16 cellular contexts compared by ENCODE assay signal in genomic region chr14:50678163-50678562, GRCh38. TPM values are rescaled to one million over a fixed set of nuclear protein-coding genes. Genes with fewer than 3 reads are reported as not detected.
DNase-seq lines count a peak whose midpoint lies in the region; ATAC-seq and TF ChIP-seq lines count a peak whose summit lies in the region.
"Had no signal": no experiment of that assay in that cellular context is flagged by ENCODE, and none has a peak within 500 bp of the region (broad histone marks: within the 10 kb centered on the region; RNA-seq: fewer than 3 reads in every experiment).

No MANE protein-coding gene starts in this region.

- H3K4me3 ChIP-seq in DOHH2 (ENCODE audit: low read length), result peak overlapping the region; percentile 63
- H3K4me3 ChIP-seq in endodermal cell (ENCODE audit: low read length), result no peak overlapping the region
- H3K4me3 ChIP-seq in smooth muscle cell, result no peak overlapping the region

- H3K27me3 ChIP-seq in DOHH2 (ENCODE audit: control insufficient read depth, low read length) (no peaks in the 10 kb centered on the region), endodermal cell (ENCODE audit: control insufficient read depth, insufficient read depth, low read length, poor library complexity, severe bottlenecking) (no peaks in the 10 kb centered on the region), smooth muscle cell (ENCODE audit: low read depth) (no peaks in the 10 kb centered on the region)

- H3K79me2 ChIP-seq in DOHH2 (ENCODE audit: control insufficient read depth, low read length), result no peaks in the 10 kb centered on the region
- H3K79me2 ChIP-seq in smooth muscle cell (ENCODE audit: low read depth), result no peaks in the 10 kb centered on the region

- H3K36me3 ChIP-seq in DOHH2 (ENCODE audit: control insufficient read depth, low read length) (no peaks in the 10 kb centered on the region), endodermal cell (ENCODE audit: control insufficient read depth, insufficient read depth, low read length) (no peaks in the 10 kb centered on the region), smooth muscle cell (ENCODE audit: low read depth) (no peaks in the 10 kb centered on the region)
- H3K36me3 ChIP-seq: WERI-Rb-1 had no signal

- TF ChIP-seq CTCF in DOHH2 (IDR thresholded peaks at IDR 0.05; ENCODE audit: low read depth, low read length, poor library complexity, severe bottlenecking) (no peak), RWPE1 (conservative IDR thresholded peaks at IDR 0.05; ENCODE audit: low read depth) (no peak), endodermal cell (conservative IDR thresholded peaks at IDR 0.05) (no peak), smooth muscle cell (IDR thresholded peaks at IDR 0.05; ENCODE audit: borderline replicate concordance, insufficient read depth, poor library complexity, severe bottlenecking) (no peak)

- WGBS in endodermal cell (ENCODE audit: insufficient coverage in 1 of 2, insufficient read length in 1 of 2), 2 experiments, result 83 to 86% methylated on average over 5 of the region's 5 CpGs
- WGBS in smooth muscle cell (ENCODE audit: low lambda C conversion rate), result 84% methylated on average over 5 of the region's 5 CpGs

- H3K9me3 ChIP-seq in DOHH2 (ENCODE audit: control insufficient read depth, insufficient read depth, low read length) (no peaks in the 10 kb centered on the region), endodermal cell (ENCODE audit: control insufficient read depth, low read length) (no peaks in the 10 kb centered on the region), smooth muscle cell (replicated peaks; ENCODE audit: low read depth) (no peaks in the 10 kb centered on the region)

- H3K36me3 Mint-ChIP-seq in endodermal cell (ENCODE audit: low read depth), result no peaks in the 10 kb centered on the region
- H3K36me3 Mint-ChIP-seq in activated CD4-positive, alpha-beta memory T cell treated with anti-CD3 and anti-CD28 coated beads, Interleukin-2, amount 10 ng/mL, durations not matched to agents 7 days and 5 days (ENCODE audit: low read depth), result no peaks in the 10 kb centered on the region

- no peak overlapping the region for H3K4me3 Mint-ChIP-seq in endodermal cell
- no peak overlapping the region for H3K4me3 Mint-ChIP-seq in activated CD4-positive, alpha-beta memory T cell treated with anti-CD3 and anti-CD28 coated beads, Interleukin-2, amount 10 ng/mL, durations not matched to agents 7 days and 5 days

- H2AFZ ChIP-seq in smooth muscle cell (ENCODE audit: low read depth), result peak overlapping the region; percentile 70

- H3K9me2 ChIP-seq in DOHH2 (replicated peaks; ENCODE audit: control insufficient read depth, low read length), result no peaks in the 10 kb centered on the region

- no peak overlapping the region for H3K27ac Mint-ChIP-seq in endodermal cell
- H3K27ac Mint-ChIP-seq in activated CD4-positive, alpha-beta memory T cell treated with anti-CD3 and anti-CD28 coated beads, Interleukin-2, amount 10 ng/mL, durations not matched to agents 7 days and 5 days, result no peak overlapping the region
- H3K27ac Mint-ChIP-seq: activated naive CD4-positive, alpha-beta T cell treated with anti-CD3 and anti-CD28 coated beads for 36 hours had no signal

- ATAC-seq in GM21717 (IDR thresholded peaks at IDR 0.05; ENCODE audit: unreplicated experiment), result no peak

- H3K4me2 ChIP-seq in DOHH2 (ENCODE audit: low read length) (peak overlapping the region; percentile 85), smooth muscle cell (no peak overlapping the region)

- H3K9ac ChIP-seq in endodermal cell (ENCODE audit: extremely low read depth, low read length, poor library complexity, severe bottlenecking) (no peak overlapping the region), smooth muscle cell (ENCODE audit: low read depth) (no peak overlapping the region)

- no peaks in the 10 kb centered on the region for H3K27me3 Mint-ChIP-seq in endodermal cell (ENCODE audit: insufficient read depth)
- peaks cover 3% of the 10 kb centered on the region for H3K27me3 Mint-ChIP-seq in activated CD4-positive, alpha-beta memory T cell treated with anti-CD3 and anti-CD28 coated beads, Interleukin-2, amount 10 ng/mL, durations not matched to agents 7 days and 5 days

- H3K27ac ChIP-seq in DOHH2 (ENCODE audit: low read depth, low read length) (no peak overlapping the region), RWPE1 (peak overlapping the region; percentile 69), endodermal cell (ENCODE audit: low read depth, low read length) (no peak overlapping the region), smooth muscle cell (ENCODE audit: low read depth) (no peak overlapping the region)
- H3K27ac ChIP-seq: WERI-Rb-1 had no signal

- POLR2A ChIA-PET in RWPE1 (lab: Yijun Ruan, JAX; ENCODE audit: low non-redundant PET), result interaction anchor here (1.4 kb wide), 1 partner anchor 10 kb away, joined by 3 read pairs; the partner anchor contains the start of gene SAV1
- POLR2A ChIA-PET in activated CD4-positive, alpha-beta memory T cell treated with anti-CD3 and anti-CD28 coated beads, Interleukin-2, amount 10 ng/mL, durations not matched to agents 7 days and 5 days (lab: Charles Lee), result interaction anchor here (1.2 kb wide), 1 partner anchor 10 kb away, joined by 3 read pairs; the partner anchor contains the start of gene SAV1

- CTCF ChIA-PET in RWPE1 (lab: Yijun Ruan, JAX), result interaction anchor here (1.0 kb wide), 1 partner anchor 37 kb away, joined by 3 read pairs; no protein-coding TSS in a partner anchor
- CTCF ChIA-PET in activated CD4-positive, alpha-beta memory T cell treated with anti-CD3 and anti-CD28 coated beads, Interleukin-2, amount 10 ng/mL, durations not matched to agents 7 days and 5 days (lab: Charles Lee), result no interaction called here

- H3F3A ChIP-seq in DOHH2 (ENCODE audit: control insufficient read depth, insufficient read depth) (no peaks in the 10 kb centered on the region), smooth muscle cell (ENCODE audit: low read depth) (no peaks in the 10 kb centered on the region)

- H3K4me1 Mint-ChIP-seq in endodermal cell, result peaks cover 15% of the 10 kb centered on the region
- H3K4me1 Mint-ChIP-seq in activated CD4-positive, alpha-beta memory T cell treated with anti-CD3 and anti-CD28 coated beads, Interleukin-2, amount 10 ng/mL, durations not matched to agents 7 days and 5 days, result peaks cover 7% of the 10 kb centered on the region

- no peaks in the 10 kb centered on the region for H4K20me1 ChIP-seq in DOHH2 (ENCODE audit: control insufficient read depth, insufficient read depth, low read depth, low read length)
- H4K20me1 ChIP-seq in smooth muscle cell (ENCODE audit: low read depth), result no peaks in the 10 kb centered on the region

- no peak for DNase-seq in RWPE1 (ENCODE audit: low spot score)
- DNase-seq in endodermal cell, result peak; percentile 55
- DNase-seq in smooth muscle cell (lab: John Stamatoyannopoulos, UW; ENCODE audit: unreplicated experiment), result no peak
- DNase-seq in globus pallidus (ENCODE audit: low spot score), result no peak
- no peak for DNase-seq in activated CD4-positive, alpha-beta memory T cell treated with anti-CD3 and anti-CD28 coated beads, Interleukin-2, amount 10 ng/mL, durations not matched to agents 7 days and 5 days
- no peak for DNase-seq in kidney tubule cell (ENCODE audit: low spot score)
- DNase-seq: activated naive CD4-positive, alpha-beta T cell treated with anti-CD3 and anti-CD28 coated beads for 36 hours; C1 segment of cervical spinal cord; effector CD8-positive, alpha-beta T cell; midbrain; NCI-H1092; occipital lobe; stimulated activated naive CD4-positive, alpha-beta T cell treated with Interleukin-2 at 50 U/mL for 16 hours; WERI-Rb-1 had no signal

- peaks cover 27% of the 10 kb centered on the region for H3K4me1 ChIP-seq in DOHH2 (ENCODE audit: control insufficient read depth, low read length)
- H3K4me1 ChIP-seq in endodermal cell (ENCODE audit: control insufficient read depth, insufficient read depth, low read length), result no peaks in the 10 kb centered on the region
- no peaks in the 10 kb centered on the region for H3K4me1 ChIP-seq in smooth muscle cell (ENCODE audit: low read depth)

- no peaks in the 10 kb centered on the region for H3K9me3 Mint-ChIP-seq in endodermal cell
- H3K9me3 Mint-ChIP-seq in activated CD4-positive, alpha-beta memory T cell treated with anti-CD3 and anti-CD28 coated beads, Interleukin-2, amount 10 ng/mL, durations not matched to agents 7 days and 5 days, result no peaks in the 10 kb centered on the region
- H3K9me3 Mint-ChIP-seq: activated naive CD4-positive, alpha-beta T cell treated with anti-CD3 and anti-CD28 coated beads for 36 hours had no signal

RNA-seq across cellular contexts. Expression of gene SAV1, which starts 10.1 kb away (rescaled TPM):
- total RNA-seq in endodermal cell (10 to 100 TPM; 42.1 to 44.0 TPM), smooth muscle cell (17.7 and 24.8 TPM in 2 replicates)
- 32.1 TPM for polyA plus RNA-seq in endodermal cell (2013, experiment 1 of 2)
- 33.7 TPM for polyA plus RNA-seq in endodermal cell (2013, experiment 2 of 2)
- polyA plus RNA-seq in smooth muscle cell, result 17.7 and 18.4 TPM in 2 replicates
- total RNA-seq in activated CD4-positive, alpha-beta memory T cell treated with anti-CD3 and anti-CD28 coated beads, Interleukin-2, amount 10 ng/mL, durations not matched to agents 7 days and 5 days, result 1 to 10 TPM; 6.1 to 6.9 TPM
